In the genomic region with DNA sequence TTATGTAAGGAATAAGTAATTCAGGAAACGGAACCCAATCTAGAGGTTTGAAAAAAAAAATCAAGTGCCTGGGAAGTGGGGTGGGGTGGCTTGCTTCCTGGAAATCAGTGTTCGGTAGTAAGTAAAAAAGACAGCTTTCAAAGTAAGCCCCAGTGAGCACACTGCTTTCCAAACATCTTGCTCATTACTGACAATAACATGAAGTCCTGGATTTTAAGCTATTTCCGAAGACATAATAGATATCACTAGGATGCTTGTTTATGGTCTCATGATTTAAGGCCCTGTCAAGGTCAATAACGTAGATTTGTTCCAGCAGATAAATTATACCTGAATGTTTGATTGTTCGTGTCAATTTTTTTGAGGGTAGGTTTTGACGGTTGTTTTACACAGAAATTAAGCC, we compare ENCODE assay signal across 8 cellular contexts. TPM values are rescaled to one million over a fixed set of nuclear protein-coding genes. Genes with fewer than 3 reads are reported as not detected.
DNase-seq lines count a peak whose midpoint lies in the region; ATAC-seq and TF ChIP-seq lines count a peak whose summit lies in the region.

No MANE protein-coding gene starts in this region.

- TF ChIP-seq POLR2A in transverse colon (IDR thresholded peaks at IDR 0.05) (no peak), body of pancreas (IDR thresholded peaks at IDR 0.05) (no peak)

- intact Hi-C loops in left lung (cut with DNase I), result no loop called here
- intact Hi-C loops in transverse colon (cut with DNase I; ENCODE audit: low total_unique reads), result no loop called here
- intact Hi-C loops in body of pancreas (cut with DNase I), result no loop called here

- peak overlapping the region; percentile 95 for H3K4me3 Mint-ChIP-seq in activated T-cell treated with anti-CD3 and anti-CD28 coated beads, Interleukin-2, amount 50 U/mL, for 4 hours

- no peak for ATAC-seq in activated T-cell treated with anti-CD3 and anti-CD28 coated beads, Interleukin-2, amount 50 U/mL, for 4 hours
- ATAC-seq in left lung, result no peak
- no peak for ATAC-seq in body of pancreas

- in situ Hi-C loops in transverse colon (cut with MboI; ENCODE audit: low pct_ligation_motif_present in 1 of 4, low pct_unique_long_range_greater_than_20kb in 1 of 4, low sequenced_read_pairs in 3 of 4), result no loop called here

- no peaks in the 10 kb centered on the region for H3K9me3 ChIP-seq in adipocyte (ENCODE audit: control insufficient read depth, low read length)
- no peaks in the 10 kb centered on the region for H3K9me3 ChIP-seq in left lung
- H3K9me3 ChIP-seq in transverse colon, result no peaks in the 10 kb centered on the region
- no peaks in the 10 kb centered on the region for H3K9me3 ChIP-seq in body of pancreas

- 15% methylated on average over 6 of the region's 6 CpGs for WGBS in transverse colon (ENCODE audit: low coverage in 1 of 2), 2 donors
- WGBS in body of pancreas, 2 donors, result 31 to 38% methylated on average over 6 of the region's 6 CpGs

- no peaks in the 10 kb centered on the region for H3K27me3 Mint-ChIP-seq in activated T-cell treated with anti-CD3 and anti-CD28 coated beads, Interleukin-2, amount 50 U/mL, for 4 hours (ENCODE audit: low read depth)

- TF ChIP-seq CTCF in left lung (IDR thresholded peaks at IDR 0.05) (no peak), transverse colon (IDR thresholded peaks at IDR 0.05) (no peak), body of pancreas (IDR thresholded peaks at IDR 0.05) (no peak)

- H3K36me3 Mint-ChIP-seq in activated T-cell treated with anti-CD3 and anti-CD28 coated beads, Interleukin-2, amount 50 U/mL, for 4 hours (ENCODE audit: insufficient read depth), result no peaks in the 10 kb centered on the region

- H3K4me1 Mint-ChIP-seq in activated T-cell treated with anti-CD3 and anti-CD28 coated beads, Interleukin-2, amount 50 U/mL, for 4 hours (ENCODE audit: low read depth), result peaks cover 70% of the 10 kb centered on the region

- no peaks in the 10 kb centered on the region for H3K27me3 ChIP-seq in adipocyte (replicated peaks; ENCODE audit: control insufficient read depth, insufficient read depth, low read length)
- H3K27me3 ChIP-seq in left lung, result no peaks in the 10 kb centered on the region
- no peaks in the 10 kb centered on the region for H3K27me3 ChIP-seq in transverse colon
- H3K27me3 ChIP-seq in body of pancreas, result no peaks in the 10 kb centered on the region

- H3K36me3 ChIP-seq in adipocyte (ENCODE audit: control insufficient read depth, insufficient read depth, low read length, severe bottlenecking) (no peaks in the 10 kb centered on the region), left lung (no peaks in the 10 kb centered on the region), transverse colon (no peaks in the 10 kb centered on the region), body of pancreas (replicated peaks in 1 of 2; ENCODE audit: insufficient read depth in 1 of 2, low read depth in 2 of 2) (no peaks in the 10 kb centered on the region)

- H3K9ac ChIP-seq in adipocyte (ENCODE audit: low read length), result peak overlapping the region; percentile 87

- H3K4me3 ChIP-seq in adipocyte (ENCODE audit: low read length) (peak overlapping the region; percentile 85), left lung (peak overlapping the region; percentile 60 to 62), transverse colon (peak overlapping the region; percentile 62 to 84 (median 72)), body of pancreas (no peak overlapping the region)

- no peak for TF ChIP-seq EP300 in transverse colon (IDR thresholded peaks at IDR 0.05; ENCODE audit: low read depth)

- no peak for DNase-seq in activated T-cell treated with anti-CD3 and anti-CD28 coated beads, Interleukin-2, amount 50 U/mL, for 4 hours
- no peak for DNase-seq in activated T-cell treated with anti-CD3 and anti-CD28 coated beads, Interleukin-2, amount 50 U/mL, for 48 hours
- DNase-seq in adipocyte (ENCODE audit: low read depth) (peak; percentile 40), left lung (no peak), transverse colon (no peak), body of pancreas (no peak)
- no peak for DNase-seq in activated effector memory CD4-positive, alpha-beta T cell treated with Interleukin-2 at 50 U/mL for 16 hours
- no peak for DNase-seq in effector CD4-positive, alpha-beta T cell

- H3K9me3 Mint-ChIP-seq in activated T-cell treated with anti-CD3 and anti-CD28 coated beads, Interleukin-2, amount 50 U/mL, for 4 hours, result no peaks in the 10 kb centered on the region

- H3K4me1 ChIP-seq in adipocyte (ENCODE audit: control insufficient read depth, insufficient read depth, low read length) (peaks cover 31% of the 10 kb centered on the region), left lung (peaks cover 11 to 44% of the 10 kb centered on the region in 2 donors), transverse colon (peaks cover 0 to 54% (median 28%) of the 10 kb centered on the region in 4 donors), body of pancreas (peaks cover 16% of the 10 kb centered on the region)

- H3K27ac ChIP-seq in left lung, result peak overlapping the region; percentile 93 to 94
- H3K27ac ChIP-seq in transverse colon, result peak overlapping the region; percentile 92 to 98 (median 96)
- H3K27ac ChIP-seq in body of pancreas, result peak overlapping the region in 2 of 4 donors; percentile 86 to 90

RNA-seq across cellular contexts. Expression of gene STAMBPL1, which starts 1.3 kb away (rescaled TPM):
- 10 to 100 TPM; 15.1 to 24.7 (median 19.4) TPM for total RNA-seq in activated T-cell treated with anti-CD3 and anti-CD28 coated beads, Interleukin-2, amount 50 U/mL, for 4 hours
- total RNA-seq in left lung (10 to 100 TPM in 1 of 2 donors, 1 to 10 TPM in 1; 9.9 to 11.4 TPM), transverse colon (100 to 1,000 TPM in 3 of 4 donors, 10 to 100 TPM in 1; 74.8 to 176 (median 134) TPM), body of pancreas (10 to 100 TPM; 10.1 to 26.7 TPM)

RNA-seq across cellular contexts. Expression of gene ANKRD22, which starts 29.7 kb away (rescaled TPM):
- total RNA-seq in activated T-cell treated with anti-CD3 and anti-CD28 coated beads, Interleukin-2, amount 50 U/mL, for 4 hours, result under 1 TPM in 1 of 3 donors, not detected in 2; 0.24 TPM
- total RNA-seq in left lung, result 1 to 10 TPM; 5.1 to 8.9 TPM
- 10 to 100 TPM in 1 of 4 donors, 1 to 10 TPM in 2, not detected in 1; 3.0 to 12.2 (median 6.1) TPM for total RNA-seq in transverse colon
- total RNA-seq in body of pancreas, result 10 to 100 TPM in 1 of 2 donors, 1 to 10 TPM in 1; 5.9 to 13.5 TPM

Comparison
In these comparisons a context has a peak if more than half of its experiments do, and no peak if none do; other contexts are left out.
1. H3K4me3 ChIP-seq: peak in adipocyte (single experiment), left lung (2 of 2) and transverse colon (4 of 4); none in body of pancreas (0 of 2).